Comparison of ENCODE assay signal across 39 cellular contexts in the genomic region with DNA sequence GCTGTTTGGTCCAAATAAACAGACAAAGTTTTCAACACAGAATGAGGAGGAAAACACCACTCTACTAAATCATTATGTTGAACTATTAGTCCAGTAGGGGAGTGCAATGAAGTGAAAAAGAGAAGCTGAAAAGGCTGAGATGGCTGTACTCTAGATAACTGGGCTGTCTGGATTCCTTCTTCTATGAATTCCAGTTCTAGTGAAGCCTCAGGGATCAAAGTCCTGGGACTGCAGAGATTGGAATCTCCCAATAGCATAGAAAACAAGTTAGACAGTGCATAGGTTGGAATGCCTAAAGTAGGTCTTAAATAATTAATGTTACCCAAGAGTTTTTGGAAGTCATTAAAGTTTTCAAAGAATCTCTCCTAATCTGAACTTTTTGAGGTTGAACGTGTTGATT.
"Had no signal": no experiment of that assay in that cellular context is flagged by ENCODE, and none has a peak within 500 bp of the region (broad histone marks: within the 10 kb centered on the region; RNA-seq: fewer than 3 reads in every experiment).

No MANE protein-coding gene starts in this region.

- H3K27ac Mint-ChIP-seq: activated naive CD4-positive, alpha-beta T cell treated with anti-CD3 and anti-CD28 coated beads for 36 hours; activated naive CD4-positive, alpha-beta T cell treated with anti-CD3 and anti-CD28 coated beads, Interleukin-2, amount 10 ng/mL, durations not matched to agents 7 days and 5 days; activated naive CD4-positive, alpha-beta T cell treated with anti-CD3 and anti-CD28 coated beads, Interleukin-2, amount 50 U/mL, for 24 hours; activated naive CD4-positive, alpha-beta T cell treated with anti-CD3 and anti-CD28 coated beads, Interleukin-2, amount 50 U/mL, for 72 hours; activated naive CD8-positive, alpha-beta T cell; activated naive CD8-positive, alpha-beta T cell treated with anti-CD3 and anti-CD28 coated beads for 36 hours; activated naive CD8-positive, alpha-beta T cell treated with anti-CD3 and anti-CD28 coated beads, Interleukin-2, amount 10 ng/mL, durations not matched to agents 7 days and 5 days; activated naive CD8-positive, alpha-beta T cell treated with anti-CD3 and anti-CD28 coated beads, Interleukin-2, amount 50 U/mL, for 24 hours; activated T-cell treated with anti-CD3 and anti-CD28 coated beads, Interleukin-2, amount 50 U/mL, for 24 hours; activated T-cell treated with anti-CD3 and anti-CD28 coated beads, Interleukin-2, amount 50 U/mL, for 72 hours; activated T-helper 1 cell treated with anti-CD3 and anti-CD28 coated beads, Interleukin-12 subunit alpha, Interleukin-12 subunit beta, Interleukin-2, Interleukin-4 antibody, amounts not matched to agents 30 ng/mL and 10 ng/mL and 1 ng/mL, durations not matched to agents 14 hours and 24 hours and 36 hours; activated T-helper 17 cell treated with anti-CD3 and anti-CD28 coated beads, Interleukin-2, amount 50 U/mL, for 72 hours; activated T-helper 2 cell treated with anti-CD3 and anti-CD28 coated beads, Interferon-gamma antibody, Interleukin-2, Interleukin-4, amounts not matched to agents 10 μg/mL and 5 μg/mL and 100 μg/mL, durations not matched to agents 14 hours and 24 hours and 36 hours; brain had no signal

- H3K27ac ChIP-seq: adrenal gland, ascending aorta, body of pancreas, brain microvascular endothelial cell, breast epithelium, cardiac muscle cell had no signal

- FAIRE-seq: astrocyte, bronchial epithelial cell had no signal

- DNase-seq: activated effector memory CD4-positive, alpha-beta T cell treated with anti-CD3 and anti-CD28 coated beads, Interleukin-2, amount 50 U/mL, for 16 hours; activated effector memory CD4-positive, alpha-beta T cell treated with Interleukin-2 at 50 U/mL for 16 hours; activated gamma-delta T cell; activated gamma-delta T cell treated with Interleukin-2 at 50 U/mL for 16 hours; activated naive CD4-positive, alpha-beta T cell; activated naive CD4-positive, alpha-beta T cell treated with anti-CD3 and anti-CD28 coated beads for 36 hours; activated naive CD4-positive, alpha-beta T cell treated with anti-CD3 and anti-CD28 coated beads, Interleukin-2, amount 10 ng/mL, durations not matched to agents 7 days and 5 days; activated naive CD4-positive, alpha-beta T cell treated with anti-CD3 and anti-CD28 coated beads, Interleukin-2, amount 50 U/mL, for 16 hours; activated naive CD4-positive, alpha-beta T cell treated with Interleukin-2 at 50 U/mL for 16 hours; activated naive CD8-positive, alpha-beta T cell treated with anti-CD3 and anti-CD28 coated beads for 36 hours; activated naive CD8-positive, alpha-beta T cell treated with anti-CD3 and anti-CD28 coated beads, Interleukin-2, amount 10 ng/mL, durations not matched to agents 7 days and 5 days; activated naive CD8-positive, alpha-beta T cell treated with anti-CD3 and anti-CD28 coated beads, Interleukin-2, amount 50 U/mL, for 24 hours; activated T-cell treated with anti-CD3 and anti-CD28 coated beads, Interleukin-2, amount 50 U/mL, for 24 hours; activated T-cell treated with anti-CD3 and anti-CD28 coated beads, Interleukin-2, amount 50 U/mL, for 4 hours; activated T-cell treated with anti-CD3 and anti-CD28 coated beads, Interleukin-2, amount 50 U/mL, for 48 hours; activated T-cell treated with anti-CD3 and anti-CD28 coated beads, Interleukin-2, amount 50 U/mL, for 72 hours; adrenal gland; amniotic stem cell; amygdala; anterior cingulate cortex; aorta; body of pancreas; brain microvascular endothelial cell; caudate nucleus; central memory CD4-positive, alpha-beta T cell; cerebellar nuclear complex had no signal

- H3K4me1 ChIP-seq: adrenal gland, ascending aorta, body of pancreas, breast epithelium had no signal

- H3K36me3 Mint-ChIP-seq: activated naive CD4-positive, alpha-beta T cell treated with anti-CD3 and anti-CD28 coated beads, Interleukin-2, amount 10 ng/mL, durations not matched to agents 7 days and 5 days; activated naive CD8-positive, alpha-beta T cell treated with anti-CD3 and anti-CD28 coated beads, Interleukin-2, amount 10 ng/mL, durations not matched to agents 7 days and 5 days; brain had no signal

- H3K4me3 Mint-ChIP-seq: activated naive CD4-positive, alpha-beta T cell treated with anti-CD3 and anti-CD28 coated beads for 36 hours; activated naive CD4-positive, alpha-beta T cell treated with anti-CD3 and anti-CD28 coated beads, Interleukin-2, amount 10 ng/mL, durations not matched to agents 7 days and 5 days; activated naive CD4-positive, alpha-beta T cell treated with anti-CD3 and anti-CD28 coated beads, Interleukin-2, amount 50 U/mL, for 24 hours; activated naive CD8-positive, alpha-beta T cell; activated naive CD8-positive, alpha-beta T cell treated with anti-CD3 and anti-CD28 coated beads for 36 hours; activated naive CD8-positive, alpha-beta T cell treated with anti-CD3 and anti-CD28 coated beads, Interleukin-2, amount 10 ng/mL, durations not matched to agents 7 days and 5 days; activated naive CD8-positive, alpha-beta T cell treated with anti-CD3 and anti-CD28 coated beads, Interleukin-2, amount 50 U/mL, for 24 hours; activated T-cell treated with anti-CD3 and anti-CD28 coated beads, Interleukin-2, amount 50 U/mL, for 24 hours; activated T-cell treated with anti-CD3 and anti-CD28 coated beads, Interleukin-2, amount 50 U/mL, for 4 hours; activated T-cell treated with anti-CD3 and anti-CD28 coated beads, Interleukin-2, amount 50 U/mL, for 72 hours; activated T-helper 1 cell treated with anti-CD3 and anti-CD28 coated beads, Interleukin-12 subunit alpha, Interleukin-12 subunit beta, Interleukin-2, Interleukin-4 antibody, amounts not matched to agents 30 ng/mL and 10 ng/mL and 1 ng/mL, durations not matched to agents 14 hours and 24 hours and 36 hours; activated T-helper 17 cell treated with anti-CD3 and anti-CD28 coated beads, Interleukin-2, amount 50 U/mL, for 72 hours; brain; central memory CD8-positive, alpha-beta T cell had no signal

- ATAC-seq: activated naive CD4-positive, alpha-beta T cell treated with anti-CD3 and anti-CD28 coated beads, Interleukin-2, amount 50 U/mL, for 72 hours; activated naive CD8-positive, alpha-beta T cell treated with anti-CD3 and anti-CD28 coated beads, Interleukin-2, amount 50 U/mL, for 24 hours; activated T-cell treated with anti-CD3 and anti-CD28 coated beads, Interleukin-2, amount 50 U/mL, for 4 hours; activated T-cell treated with anti-CD3 and anti-CD28 coated beads, Interleukin-2, amount 50 U/mL, for 72 hours; activated T-helper 17 cell treated with anti-CD3 and anti-CD28 coated beads, Interleukin-2, amount 50 U/mL, for 72 hours; body of pancreas had no signal

- H3K36me3 ChIP-seq: adrenal gland, ascending aorta, brain microvascular endothelial cell, breast epithelium, cardiac muscle cell had no signal

- H3K4me1 Mint-ChIP-seq: activated naive CD4-positive, alpha-beta T cell treated with anti-CD3 and anti-CD28 coated beads, Interleukin-2, amount 10 ng/mL, durations not matched to agents 7 days and 5 days; activated naive CD4-positive, alpha-beta T cell treated with anti-CD3 and anti-CD28 coated beads, Interleukin-2, amount 50 U/mL, for 24 hours; activated naive CD8-positive, alpha-beta T cell treated with anti-CD3 and anti-CD28 coated beads for 36 hours; activated naive CD8-positive, alpha-beta T cell treated with anti-CD3 and anti-CD28 coated beads, Interleukin-2, amount 10 ng/mL, durations not matched to agents 7 days and 5 days; activated naive CD8-positive, alpha-beta T cell treated with anti-CD3 and anti-CD28 coated beads, Interleukin-2, amount 50 U/mL, for 24 hours; activated T-helper 17 cell treated with anti-CD3 and anti-CD28 coated beads, Interleukin-2, amount 50 U/mL, for 72 hours; brain; central memory CD8-positive, alpha-beta T cell had no signal

- H3K4me3 ChIP-seq: adrenal gland, ascending aorta, body of pancreas, breast epithelium, cardiac muscle cell had no signal

- H3K27me3 Mint-ChIP-seq: activated naive CD4-positive, alpha-beta T cell treated with anti-CD3 and anti-CD28 coated beads, Interleukin-2, amount 10 ng/mL, durations not matched to agents 7 days and 5 days had no signal

- H3K27me3 ChIP-seq: adrenal gland, ascending aorta, body of pancreas, brain microvascular endothelial cell, breast epithelium, cardiac muscle cell had no signal
